Comparison of ENCODE assay signal across 12 cellular contexts in genomic region chr17:61461586-61461966, GRCh38. TPM values are rescaled to one million over a fixed set of nuclear protein-coding genes. Genes with fewer than 3 reads are reported as not detected.
DNase-seq lines count a peak whose midpoint lies in the region; ATAC-seq and TF ChIP-seq lines count a peak whose summit lies in the region.
"Had no signal": no experiment of that assay in that cellular context is flagged by ENCODE, and none has a peak within 500 bp of the region (broad histone marks: within the 10 kb centered on the region; RNA-seq: fewer than 3 reads in every experiment).

No MANE protein-coding gene starts in this region.

- POLR2A ChIA-PET in PC-3 (lab: Charles Lee; ENCODE audit: unreplicated experiment) = interaction anchor here (0.6 kb wide), 1 partner anchor 305 kb away, joined by 10 read pairs; no protein-coding TSS in a partner anchor

- H3K4me3 ChIP-seq in PC-3 (ENCODE audit: low read length) = peak overlapping the region; percentile 64; the same call in 1 of the 2 replicates
- H3K4me3 ChIP-seq in iPS-20b (ENCODE audit: low read length) = peak overlapping the region; percentile 53; the same call in 1 of the 2 replicates
- H3K4me3 ChIP-seq: A549 had no signal

- H3K36me3 ChIP-seq in PC-3 (ENCODE audit: low read depth, low read length) = no peaks in the 10 kb centered on the region
- no peaks in the 10 kb centered on the region for H3K36me3 ChIP-seq in iPS-20b (ENCODE audit: insufficient read depth, low read depth, low read length)

- TF ChIP-seq CTCF in PC-3 (conservative IDR thresholded peaks at IDR 0.05; ENCODE audit: low read depth, low read length) (no peak), subcutaneous adipose tissue (IDR thresholded peaks at IDR 0.05; ENCODE audit: low read depth) (peak; percentile 50)

- peak overlapping the region; percentile 79 for H3K4me2 ChIP-seq in PC-3 (ENCODE audit: low read length)
- H3K4me2 ChIP-seq: A549 had no signal

- intact Hi-C loops in PC-3 (cut with micrococcal nuclease) = no loop called here

- CTCF ChIA-PET in PC-3 (lab: Charles Lee) = interaction anchor here (0.7 kb wide), 1 partner anchor 14 kb away, joined by 9 read pairs; no protein-coding TSS in a partner anchor

- no peaks in the 10 kb centered on the region for H3K27me3 ChIP-seq in PC-3 (ENCODE audit: low read length)
- H3K27me3 ChIP-seq in iPS-20b (ENCODE audit: insufficient read depth, low read length) = peaks cover 100% of the 10 kb centered on the region

- H2AFZ ChIP-seq in PC-3 (ENCODE audit: low read length) = peak overlapping the region; percentile 97

- DNase-seq in activated T-cell treated with anti-CD3 and anti-CD28 coated beads, Interleukin-2, amount 50 U/mL, for 72 hours = no peak
- DNase-seq in activated T-cell treated with anti-CD3 and anti-CD28 coated beads for 4 hours (no peak), PC-3 (no peak), DMS153 treated with DMSO at 0.1 percent for 48 hours (lab: John Stamatoyannopoulos, UW; ENCODE audit: unreplicated experiment) (no peak), SKM-1 (lab: John Stamatoyannopoulos, UW; ENCODE audit: unreplicated experiment) (no peak)
- DNase-seq: left cardiac atrium, NCI-H1417 treated with DMSO at 0.1 percent for 48 hours had no signal

- H3K9ac ChIP-seq in PC-3 (ENCODE audit: low read length) = no peak overlapping the region
- H3K9ac ChIP-seq in iPS-20b (ENCODE audit: low read depth, low read length) = no peak overlapping the region

- no peaks in the 10 kb centered on the region for H3K79me2 ChIP-seq in PC-3 (ENCODE audit: low read length)

- H3K4me3 Mint-ChIP-seq in activated T-cell treated with anti-CD3 and anti-CD28 coated beads, Interleukin-2, amount 50 U/mL, for 72 hours = peak overlapping the region; percentile 3 to 70

- H3F3A ChIP-seq in PC-3 (ENCODE audit: low read length, unreplicated experiment) = no peaks in the 10 kb centered on the region

- no peaks in the 10 kb centered on the region for H3K9me2 ChIP-seq in PC-3 (replicated peaks; ENCODE audit: low read length)

- H3K9me3 ChIP-seq in PC-3 (ENCODE audit: low read length) (no peaks in the 10 kb centered on the region), iPS-20b (ENCODE audit: insufficient read depth, low read depth, low read length) (peaks cover 11% of the 10 kb centered on the region; the same call in 1 of the 2 replicates)

- no peaks in the 10 kb centered on the region for H4K20me1 ChIP-seq in PC-3 (ENCODE audit: low read length)

- H3K4me1 ChIP-seq in PC-3 (ENCODE audit: insufficient read depth, low read length) (no peaks in the 10 kb centered on the region), iPS-20b (ENCODE audit: insufficient read depth, low read length) (no peaks in the 10 kb centered on the region)
- H3K4me1 ChIP-seq: A549 had no signal

- H3K4me1 Mint-ChIP-seq in activated T-cell treated with anti-CD3 and anti-CD28 coated beads, Interleukin-2, amount 50 U/mL, for 72 hours (ENCODE audit: low read depth) = peaks cover 23% of the 10 kb centered on the region

- no peaks in the 10 kb centered on the region for H3K9me3 Mint-ChIP-seq in activated T-cell treated with anti-CD3 and anti-CD28 coated beads, Interleukin-2, amount 50 U/mL, for 72 hours

- peaks cover 65% of the 10 kb centered on the region for H3K27me3 Mint-ChIP-seq in activated T-cell treated with anti-CD3 and anti-CD28 coated beads, Interleukin-2, amount 50 U/mL, for 72 hours (ENCODE audit: low read depth)

- no peak for ATAC-seq in activated T-cell treated with anti-CD3 and anti-CD28 coated beads, Interleukin-2, amount 50 U/mL, for 72 hours (replicated peaks in 1 of 2)
- ATAC-seq in PC-3 (no peak), HG03571 (IDR thresholded peaks at IDR 0.05; ENCODE audit: unreplicated experiment) (no peak)
- ATAC-seq: A549, left cardiac atrium had no signal

- H3K27ac ChIP-seq in PC-3 (ENCODE audit: low read length) (no peak overlapping the region), iPS-20b (ENCODE audit: low read length) (no peak overlapping the region)
- H3K27ac ChIP-seq: HL-60 had no signal

- no peak overlapping the region for H3K27ac Mint-ChIP-seq in activated T-cell treated with anti-CD3 and anti-CD28 coated beads, Interleukin-2, amount 50 U/mL, for 72 hours

- no peaks in the 10 kb centered on the region for H3K36me3 Mint-ChIP-seq in activated T-cell treated with anti-CD3 and anti-CD28 coated beads, Interleukin-2, amount 50 U/mL, for 72 hours (ENCODE audit: insufficient read depth in 2 of 2)

- BruUV-seq in PC-3 (replicated peaks; lab: Mats Ljungman, UMichigan) = no TSS peak

RNA-seq across cellular contexts. Expression of gene TBX4, which starts 9.4 kb away (rescaled TPM):
- not detected for total RNA-seq in activated T-cell treated with anti-CD3 and anti-CD28 coated beads, Interleukin-2, amount 50 U/mL, for 72 hours
- total RNA-seq in PC-3 (2014; rRNA removed) (not detected in 2 replicates), subcutaneous adipose tissue (1 to 10 TPM in 2 of 4 donors, not detected in 2; 1.1 to 4.7 TPM)
- total RNA-seq: left cardiac atrium had no signal
